ENCODE assay signal across 19 cellular contexts in genomic region chr9:5560439-5560838, GRCh38. TPM values are rescaled to one million over a fixed set of nuclear protein-coding genes. Genes with fewer than 3 reads are reported as not detected.
DNase-seq lines count a peak whose midpoint lies in the region; ATAC-seq and TF ChIP-seq lines count a peak whose summit lies in the region.
"Had no signal": no experiment of that assay in that cellular context is flagged by ENCODE, and none has a peak within 500 bp of the region (broad histone marks: within the 10 kb centered on the region; RNA-seq: fewer than 3 reads in every experiment).

No MANE protein-coding gene starts in this region.

- CTCF ChIA-PET in activated CD4-positive, alpha-beta T cell treated with anti-CD3 and anti-CD28 coated beads, Interleukin-2, amount 10 ng/mL, durations not matched to agents 7 days and 5 days (lab: Charles Lee) = interaction anchor here (1.1 to 1.5 kb wide), 3 partner anchors 10 to 20 kb away, joined by 3 to 6 read pairs (median 4); no protein-coding TSS in a partner anchor
- CTCF ChIA-PET in activated CD4-positive, alpha-beta memory T cell treated with anti-CD3 and anti-CD28 coated beads for 36 hours (lab: Charles Lee) = interaction anchor here (1.3 kb wide), 1 partner anchor 41 kb away, joined by 3 read pairs; no protein-coding TSS in a partner anchor

- no peak overlapping the region for H3K4me3 Mint-ChIP-seq in activated CD4-positive, alpha-beta T cell treated with anti-CD3 and anti-CD28 coated beads, Interleukin-2, amount 10 ng/mL, durations not matched to agents 7 days and 5 days
- no peak overlapping the region for H3K4me3 Mint-ChIP-seq in activated CD4-positive, alpha-beta memory T cell treated with anti-CD3 and anti-CD28 coated beads for 36 hours
- H3K4me3 Mint-ChIP-seq: GM23338 had no signal

- intact Hi-C loops in esophagus squamous epithelium (cut with DNase I) = no loop called here
- intact Hi-C loops in upper lobe of right lung (cut with DNase I) = no loop called here
- intact Hi-C loops in activated CD4-positive, alpha-beta memory T cell treated with anti-CD3 and anti-CD28 coated beads for 36 hours (cut with micrococcal nuclease) = no loop called here

- POLR2A ChIA-PET in activated CD4-positive, alpha-beta T cell treated with anti-CD3 and anti-CD28 coated beads, Interleukin-2, amount 10 ng/mL, durations not matched to agents 7 days and 5 days (lab: Charles Lee) = no interaction called here
- POLR2A ChIA-PET in activated CD4-positive, alpha-beta memory T cell treated with anti-CD3 and anti-CD28 coated beads for 36 hours (lab: Charles Lee) = no interaction called here

- peak; percentile 49 for ATAC-seq in upper lobe of right lung
- no peak for ATAC-seq in GM21423 (IDR thresholded peaks at IDR 0.05; ENCODE audit: unreplicated experiment)
- ATAC-seq: GM12878, GM23338 had no signal

- peaks cover 15% of the 10 kb centered on the region for H3K9me3 Mint-ChIP-seq in activated CD4-positive, alpha-beta T cell treated with anti-CD3 and anti-CD28 coated beads, Interleukin-2, amount 10 ng/mL, durations not matched to agents 7 days and 5 days
- H3K9me3 Mint-ChIP-seq in activated CD4-positive, alpha-beta memory T cell treated with anti-CD3 and anti-CD28 coated beads for 36 hours = peaks cover 6% of the 10 kb centered on the region
- H3K9me3 Mint-ChIP-seq: GM23338 had no signal

- WGBS in esophagus squamous epithelium, 2 donors = 83 to 95% methylated on average over 2 of the region's 2 CpGs

- no peaks in the 10 kb centered on the region for H3K36me3 ChIP-seq in esophagus squamous epithelium
- no peaks in the 10 kb centered on the region for H3K36me3 ChIP-seq in upper lobe of right lung
- H3K36me3 ChIP-seq: BLaER1 treated with 17β-estradiol and CSF1 and Interleukin-3, amounts not matched to agents 10 nM and 100 nM had no signal

- H3K27ac Mint-ChIP-seq in activated CD4-positive, alpha-beta T cell treated with anti-CD3 and anti-CD28 coated beads, Interleukin-2, amount 10 ng/mL, durations not matched to agents 7 days and 5 days = peak overlapping the region; percentile 2
- H3K27ac Mint-ChIP-seq in activated CD4-positive, alpha-beta memory T cell treated with anti-CD3 and anti-CD28 coated beads for 36 hours = no peak overlapping the region
- H3K27ac Mint-ChIP-seq: GM23338 had no signal

- no peak for TF ChIP-seq POLR2A in esophagus squamous epithelium (IDR thresholded peaks at IDR 0.05)

- no peak for DNase-seq in activated CD4-positive, alpha-beta T cell treated with anti-CD3 and anti-CD28 coated beads, Interleukin-2, amount 10 ng/mL, durations not matched to agents 7 days and 5 days
- no peak for DNase-seq in activated CD4-positive, alpha-beta T cell treated with anti-CD3 and anti-CD28 coated beads for 48 hours
- DNase-seq in SKM-1 (lab: John Stamatoyannopoulos, UW; ENCODE audit: unreplicated experiment) = peak; percentile 25
- DNase-seq in esophagus squamous epithelium (lab: John Stamatoyannopoulos, UW) = no peak
- no peak for DNase-seq in upper lobe of right lung
- DNase-seq in HuH-7.5 (ENCODE audit: low spot score) = no peak
- DNase-seq in activated CD4-positive, alpha-beta memory T cell treated with anti-CD3 and anti-CD28 coated beads for 36 hours = no peak
- DNase-seq: GF-D8, HCEC 1CT, KG1, NCI-H1436 treated with DMSO at 0.1 percent for 48 hours, NCI-H2029, NCI-H345, NCI-H526 had no signal

- H3K27ac ChIP-seq in esophagus squamous epithelium (peak overlapping the region; percentile 25 to 66 (median 53)), upper lobe of right lung (no peak overlapping the region)
- H3K27ac ChIP-seq: SJSA1 had no signal

- H3K27me3 Mint-ChIP-seq in activated CD4-positive, alpha-beta T cell treated with anti-CD3 and anti-CD28 coated beads, Interleukin-2, amount 10 ng/mL, durations not matched to agents 7 days and 5 days = no peaks in the 10 kb centered on the region
- no peaks in the 10 kb centered on the region for H3K27me3 Mint-ChIP-seq in activated CD4-positive, alpha-beta memory T cell treated with anti-CD3 and anti-CD28 coated beads for 36 hours

- H3K36me3 Mint-ChIP-seq in activated CD4-positive, alpha-beta T cell treated with anti-CD3 and anti-CD28 coated beads, Interleukin-2, amount 10 ng/mL, durations not matched to agents 7 days and 5 days (ENCODE audit: low read depth) = peaks cover 63% of the 10 kb centered on the region
- H3K36me3 Mint-ChIP-seq in activated CD4-positive, alpha-beta memory T cell treated with anti-CD3 and anti-CD28 coated beads for 36 hours = peaks cover 9% of the 10 kb centered on the region

- TF ChIP-seq CTCF in esophagus squamous epithelium (IDR thresholded peaks at IDR 0.05) (no peak), upper lobe of right lung (IDR thresholded peaks at IDR 0.05) (no peak)

- H3K4me3 ChIP-seq in esophagus squamous epithelium (no peak overlapping the region), upper lobe of right lung (no peak overlapping the region)
- H3K4me3 ChIP-seq: BLaER1 treated with 17β-estradiol and CSF1 and Interleukin-3, amounts not matched to agents 10 nM and 100 nM; GM12878; GM23338; SJSA1 had no signal

- no peaks in the 10 kb centered on the region for H3K9me3 ChIP-seq in esophagus squamous epithelium
- no peaks in the 10 kb centered on the region for H3K9me3 ChIP-seq in upper lobe of right lung
- H3K9me3 ChIP-seq: SJSA1 had no signal

- H3K4me1 ChIP-seq in esophagus squamous epithelium (peaks cover 14 to 81% (median 30%) of the 10 kb centered on the region in 3 donors), upper lobe of right lung (peaks cover 13% of the 10 kb centered on the region)
- H3K4me1 ChIP-seq: SJSA1 had no signal

- no peaks in the 10 kb centered on the region for H3K27me3 ChIP-seq in esophagus squamous epithelium
- H3K27me3 ChIP-seq in upper lobe of right lung = no peaks in the 10 kb centered on the region
- H3K27me3 ChIP-seq: BLaER1 treated with 17β-estradiol and CSF1 and Interleukin-3, amounts not matched to agents 10 nM and 100 nM; SJSA1 had no signal

- peaks cover 58% of the 10 kb centered on the region for H3K4me1 Mint-ChIP-seq in activated CD4-positive, alpha-beta T cell treated with anti-CD3 and anti-CD28 coated beads, Interleukin-2, amount 10 ng/mL, durations not matched to agents 7 days and 5 days
- peaks cover 51% of the 10 kb centered on the region for H3K4me1 Mint-ChIP-seq in activated CD4-positive, alpha-beta memory T cell treated with anti-CD3 and anti-CD28 coated beads for 36 hours (ENCODE audit: low read depth)
- H3K4me1 Mint-ChIP-seq: GM23338 had no signal

RNA-seq across cellular contexts. Expression of gene PDCD1LG2, which starts 50.1 kb away (rescaled TPM):
- 1 to 10 TPM; 2.2 TPM for total RNA-seq in activated CD4-positive, alpha-beta T cell treated with anti-CD3 and anti-CD28 coated beads, Interleukin-2, amount 10 ng/mL, durations not matched to agents 7 days and 5 days
- total RNA-seq in esophagus squamous epithelium (1 to 10 TPM in 1 of 4 donors, under 1 TPM in 3; 0.23 to 3.6 (median 0.31) TPM), upper lobe of right lung (6.3 TPM)
- total RNA-seq in activated CD4-positive, alpha-beta memory T cell treated with anti-CD3 and anti-CD28 coated beads for 36 hours = under 1 TPM; 0.73 to 0.83 TPM
- total RNA-seq: GM23338 had no signal
